In genomic region chr20:26010224-26010941, GRCh38 we compare ENCODE assay signal across 8 cellular contexts.
DNase-seq lines count a peak whose midpoint lies in the region; ATAC-seq and TF ChIP-seq lines count a peak whose summit lies in the region.
"Not testable (repeated sequence)": the region's sequence is repeated elsewhere in the genome, so short reads cannot be mapped to it uniquely, and the experiment has no call there.

No MANE protein-coding gene starts in this region.

- POLR2A ChIA-PET in HCT116 (lab: Charles Lee), result not testable (repeated sequence)

- not testable (repeated sequence) for H3K36me3 Mint-ChIP-seq in activated naive CD8-positive, alpha-beta T cell treated with anti-CD3 and anti-CD28 coated beads, Interleukin-2, amount 50 U/mL, for 24 hours (ENCODE audit: low read depth); effector memory CD8-positive, alpha-beta T cell (ENCODE audit: insufficient read depth); natural killer cell treated with Interleukin-12 subunit alpha and Interleukin-12 subunit beta and Interleukin-15 and Interleukin-18, amount 100 ng/mL, for 72 hours; stimulated activated naive CD8-positive, alpha-beta T cell treated with anti-CD3 and anti-CD28 coated beads, Interleukin-15, Interleukin-2, amounts not matched to agents 100 ng/mL and 50 ng/mL, for 24 hours (ENCODE audit: low read depth)

- not testable (repeated sequence) for H3K9me3 ChIP-seq in HCT116 (ENCODE audit: control insufficient read depth in 1 of 2, insufficient read depth in 1 of 2, low read depth in 1 of 2, low read length in 2 of 2)

- not testable (repeated sequence) for H3K27me3 Mint-ChIP-seq in activated naive CD8-positive, alpha-beta T cell treated with anti-CD3 and anti-CD28 coated beads, Interleukin-2, amount 50 U/mL, for 24 hours; effector memory CD8-positive, alpha-beta T cell; natural killer cell treated with Interleukin-12 subunit alpha and Interleukin-12 subunit beta and Interleukin-15 and Interleukin-18, amount 100 ng/mL, for 72 hours; stimulated activated naive CD8-positive, alpha-beta T cell treated with anti-CD3 and anti-CD28 coated beads, Interleukin-15, Interleukin-2, amounts not matched to agents 100 ng/mL and 50 ng/mL, for 24 hours

- not testable (repeated sequence) for ATAC-seq in HCT116; activated naive CD8-positive, alpha-beta T cell treated with anti-CD3 and anti-CD28 coated beads, Interleukin-2, amount 50 U/mL, for 24 hours; effector memory CD8-positive, alpha-beta T cell (replicated peaks); natural killer cell treated with Interleukin-12 subunit alpha and Interleukin-12 subunit beta and Interleukin-15 and Interleukin-18, amount 100 ng/mL, for 72 hours

- H3K4me1 Mint-ChIP-seq in activated naive CD8-positive, alpha-beta T cell treated with anti-CD3 and anti-CD28 coated beads, Interleukin-2, amount 50 U/mL, for 24 hours; effector memory CD8-positive, alpha-beta T cell (ENCODE audit: low read depth in 2 of 2); stimulated activated naive CD8-positive, alpha-beta T cell treated with anti-CD3 and anti-CD28 coated beads, Interleukin-15, Interleukin-2, amounts not matched to agents 100 ng/mL and 50 ng/mL, for 24 hours (ENCODE audit: low read depth): not testable (repeated sequence)
- peaks cover 10 to 15% of the 10 kb centered on the region in 2 donors for H3K4me1 Mint-ChIP-seq in natural killer cell treated with Interleukin-12 subunit alpha and Interleukin-12 subunit beta and Interleukin-15 and Interleukin-18, amount 100 ng/mL, for 72 hours (ENCODE audit: low read depth in 2 of 2)

- H3K9me2 ChIP-seq in HCT116 (ENCODE audit: insufficient read depth), result not testable (repeated sequence)

- peak overlapping the region; percentile 55 for H3K9ac ChIP-seq in HCT116 (ENCODE audit: low read length)

- DNase-seq in AG09309 (ENCODE audit: low read depth); HCT116 (ENCODE audit: low read depth, low spot score); activated naive CD8-positive, alpha-beta T cell treated with anti-CD3 and anti-CD28 coated beads, Interleukin-2, amount 50 U/mL, for 24 hours; effector memory CD8-positive, alpha-beta T cell; natural killer cell treated with Interleukin-12 subunit alpha and Interleukin-12 subunit beta and Interleukin-15 and Interleukin-18, amount 100 ng/mL, for 72 hours (ENCODE audit: low spot score): not testable (repeated sequence)
- DNase-seq in SK-MEL-5 (ENCODE audit: low read depth, low spot score) (peak; percentile 44), iris pigment epithelial cell (ENCODE audit: low read depth) (peak; percentile 28)

- H3K4me3 ChIP-seq in AG09309 (ENCODE audit: control insufficient read depth, low read depth, low read length) (peak overlapping the region; percentile 70), HCT116 (replicated peaks in 1 of 2; ENCODE audit: low read depth in 1 of 2, low read length in 2 of 2) (peak overlapping the region; percentile 52 to 59)

- H3K36me3 ChIP-seq in HCT116 (ENCODE audit: control insufficient read depth in 1 of 2, insufficient read depth in 2 of 2, low read length in 2 of 2), result not testable (repeated sequence)

- TF ChIP-seq CTCF in AG09309 (IDR thresholded peaks at IDR 0.05; ENCODE audit: control insufficient read depth, insufficient read depth, low read depth, low read length, missing control alignments); HCT116 (IDR thresholded peaks at IDR 0.05 in 2 of 3, conservative IDR thresholded peaks at IDR 0.05 in 1 of 3; ENCODE audit: borderline replicate concordance in 1 of 3, insufficient read depth in 1 of 3, low read depth in 2 of 3, low read length in 2 of 3): not testable (repeated sequence)

- CTCF ChIA-PET in HCT116 (lab: Charles Lee), result not testable (repeated sequence)

- not testable (repeated sequence) for H3K4me1 ChIP-seq in HCT116 (ENCODE audit: control insufficient read depth in 1 of 2, insufficient read depth in 2 of 2, low read length in 2 of 2)

- not testable (repeated sequence) for H3K9me3 Mint-ChIP-seq in activated naive CD8-positive, alpha-beta T cell treated with anti-CD3 and anti-CD28 coated beads, Interleukin-2, amount 50 U/mL, for 24 hours; effector memory CD8-positive, alpha-beta T cell; natural killer cell treated with Interleukin-12 subunit alpha and Interleukin-12 subunit beta and Interleukin-15 and Interleukin-18, amount 100 ng/mL, for 72 hours; stimulated activated naive CD8-positive, alpha-beta T cell treated with anti-CD3 and anti-CD28 coated beads, Interleukin-15, Interleukin-2, amounts not matched to agents 100 ng/mL and 50 ng/mL, for 24 hours

- not testable (repeated sequence) for H3K79me2 ChIP-seq in HCT116 (ENCODE audit: insufficient read depth, low read length)

- TF ChIP-seq RAD21 in HCT116 (IDR thresholded peaks at IDR 0.05; ENCODE audit: low read depth), result not testable (repeated sequence)

- not testable (repeated sequence) for H3K27me3 ChIP-seq in HCT116 (ENCODE audit: insufficient read depth, low read length)

- peak overlapping the region; percentile 99 for H3K4me3 Mint-ChIP-seq in activated naive CD8-positive, alpha-beta T cell treated with anti-CD3 and anti-CD28 coated beads, Interleukin-2, amount 50 U/mL, for 24 hours
- H3K4me3 Mint-ChIP-seq in effector memory CD8-positive, alpha-beta T cell, result peak overlapping the region; percentile 78 to 80
- peak overlapping the region; percentile 97 for H3K4me3 Mint-ChIP-seq in natural killer cell treated with Interleukin-12 subunit alpha and Interleukin-12 subunit beta and Interleukin-15 and Interleukin-18, amount 100 ng/mL, for 72 hours
- peak overlapping the region; percentile 94 for H3K4me3 Mint-ChIP-seq in stimulated activated naive CD8-positive, alpha-beta T cell treated with anti-CD3 and anti-CD28 coated beads, Interleukin-15, Interleukin-2, amounts not matched to agents 100 ng/mL and 50 ng/mL, for 24 hours

- H3K4me2 ChIP-seq in HCT116 (ENCODE audit: low read length), result peak overlapping the region; percentile 74

- RAD21 ChIA-PET in HCT116 (lab: Charles Lee; ENCODE audit: low non-redundant PET in 1 of 2, low total read pairs in 2 of 2, uncharacterized antibody in 2 of 2, unreplicated experiment in 2 of 2), result not testable (repeated sequence)

- peak overlapping the region; percentile 42; the same call in 1 of the 2 replicates for H3K27ac ChIP-seq in HCT116 (ENCODE audit: low read depth, low read length)

- H4K20me1 ChIP-seq in HCT116 (ENCODE audit: insufficient read depth), result not testable (repeated sequence)

- H3K27ac Mint-ChIP-seq in activated naive CD8-positive, alpha-beta T cell treated with anti-CD3 and anti-CD28 coated beads, Interleukin-2, amount 50 U/mL, for 24 hours, result peak overlapping the region; percentile 92
- H3K27ac Mint-ChIP-seq in effector memory CD8-positive, alpha-beta T cell, result peak overlapping the region; percentile 46 to 83
- H3K27ac Mint-ChIP-seq in natural killer cell treated with Interleukin-12 subunit alpha and Interleukin-12 subunit beta and Interleukin-15 and Interleukin-18, amount 100 ng/mL, for 72 hours, result peak overlapping the region; percentile 83 to 90
- H3K27ac Mint-ChIP-seq in stimulated activated naive CD8-positive, alpha-beta T cell treated with anti-CD3 and anti-CD28 coated beads, Interleukin-15, Interleukin-2, amounts not matched to agents 100 ng/mL and 50 ng/mL, for 24 hours, result peak overlapping the region; percentile 91

- in situ Hi-C loops in SK-MEL-5 (cut with HindIII; ENCODE audit: low pct_unique_long_range_greater_than_20kb, low sequenced_read_pairs), result not testable (repeated sequence)

- intact Hi-C loops in HCT116 (cut with micrococcal nuclease), result not testable (repeated sequence)

- not testable (repeated sequence) for BruUV-seq in HCT116 (replicated peaks; lab: Mats Ljungman, UMichigan)

- not testable (repeated sequence) for H2AFZ ChIP-seq in HCT116 (ENCODE audit: low read depth, low read length, poor library complexity, severe bottlenecking)

- not testable (repeated sequence) for TF ChIP-seq POLR2A in HCT116 (IDR thresholded peaks at IDR 0.05; ENCODE audit: borderline replicate concordance, extremely low read depth, insufficient read depth, insufficient read length)
